Comparison of ENCODE assay signal across 8 cellular contexts in the genomic region with DNA sequence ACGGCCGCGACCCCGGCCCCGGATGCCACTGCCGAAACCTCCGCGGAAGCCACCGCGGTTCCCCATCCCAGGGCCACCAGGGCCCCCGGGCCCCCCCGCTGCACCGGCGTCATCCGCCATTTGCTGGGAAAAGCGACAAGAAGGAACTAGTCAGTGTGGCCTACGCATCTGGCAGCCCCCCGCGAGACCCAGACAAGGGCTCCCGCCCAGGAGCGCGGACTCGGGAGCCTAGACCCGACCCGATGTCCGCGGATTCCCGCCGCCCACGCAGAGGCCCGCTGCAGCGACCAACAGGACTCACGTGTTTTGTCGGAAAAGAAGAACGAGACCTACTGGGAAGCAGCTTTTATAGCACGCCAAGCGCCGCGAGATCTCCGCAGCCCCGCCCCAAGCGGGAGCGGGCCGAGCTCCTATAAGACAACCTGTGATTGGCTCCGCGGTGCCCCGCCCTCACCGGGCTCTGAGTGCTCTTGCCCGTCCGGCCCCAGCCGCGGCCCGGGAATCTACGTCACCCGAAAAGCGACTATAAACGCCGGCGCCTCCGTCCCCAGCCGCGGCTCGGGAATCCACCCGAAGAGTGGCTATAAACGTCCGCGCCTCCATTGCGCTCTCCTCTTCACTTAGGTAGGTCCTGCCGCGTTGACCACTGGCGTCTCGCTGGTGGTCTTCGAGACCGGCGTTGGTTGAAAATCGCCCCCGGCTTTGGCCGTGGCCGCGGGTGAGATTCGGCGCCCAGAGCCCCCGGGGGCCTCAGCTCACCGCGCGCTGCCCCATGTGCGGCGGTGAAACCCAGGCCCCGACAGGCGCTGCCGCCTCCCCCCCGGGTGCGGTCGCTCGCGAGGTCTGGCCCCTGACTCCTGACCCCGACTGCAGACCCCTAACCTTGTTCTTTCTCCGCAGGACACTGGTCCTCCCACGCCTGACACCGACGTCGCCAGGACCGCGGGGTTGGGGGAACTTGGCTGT. TPM values are rescaled to one million over a fixed set of nuclear protein-coding genes. Genes with fewer than 3 reads are reported as not detected.
A peak's percentile ranks its signal among the peaks of the same experiment; 100 is the strongest.
DNase-seq lines count a peak whose midpoint lies in the region; ATAC-seq and TF ChIP-seq lines count a peak whose summit lies in the region.

A gene (minus strand): TSS at position 321 of the 966 bp plus-strand sequence. CDS start 201 bp downstream, at position 120.

- peaks cover 40% of the 10 kb centered on the region for H3K4me1 ChIP-seq in CD8-positive, alpha-beta T cell (ENCODE audit: insufficient read depth, low read length)

- intact Hi-C loops in CD8-positive, alpha-beta T cell (cut with DNase I, micrococcal nuclease), result loop anchor here (1.0 to 10.0 kb wide), 8 partner anchors 8 to 550 kb away; a partner anchor contains a TSS

- no peaks in the 10 kb centered on the region for H3K9me3 Mint-ChIP-seq in CD8-positive, alpha-beta T cell

- peak within 1 kb of the TSS; percentile 94 for H3K4me3 Mint-ChIP-seq in CD8-positive, alpha-beta T cell

- CTCF ChIA-PET in CD8-positive, alpha-beta T cell (lab: Charles Lee), result interaction anchor here (1.3 kb wide), 1 partner anchor 22 kb away, joined by 5 read pairs; a partner anchor contains a TSS

- peaks cover 45% of the 10 kb centered on the region for H3K4me1 Mint-ChIP-seq in CD8-positive, alpha-beta T cell (ENCODE audit: low read depth)

- peak; percentile 89 for ATAC-seq in CD8-positive, alpha-beta T cell
- ATAC-seq in GM19468 (IDR thresholded peaks at IDR 0.05; ENCODE audit: extremely low read depth, unreplicated experiment), result peak; percentile 80

- peak within 1 kb of the TSS; percentile 99 for H3K27ac ChIP-seq in CD8-positive, alpha-beta T cell (ENCODE audit: low read depth, low read length)

- H3K27me3 ChIP-seq in CD8-positive, alpha-beta T cell (ENCODE audit: insufficient read depth, low read length), result no peaks in the 10 kb centered on the region

- no peak for TF ChIP-seq CTCF in CD8-positive, alpha-beta T cell (IDR thresholded peaks at IDR 0.05)

- POLR2A ChIA-PET in CD8-positive, alpha-beta T cell (lab: Charles Lee), result interaction anchor here (0.6 to 2.7 kb wide), 32 partner anchors 9 to 918 kb away, joined by 3 to 31 read pairs (median 4); a partner anchor contains a TSS

- no peaks in the 10 kb centered on the region for H3K27me3 Mint-ChIP-seq in CD8-positive, alpha-beta T cell (ENCODE audit: low read depth)

- peak within 1 kb of the TSS; percentile 99 for H3K4me3 ChIP-seq in CD8-positive, alpha-beta T cell (ENCODE audit: low read depth, low read length)

- H3K36me3 Mint-ChIP-seq in CD8-positive, alpha-beta T cell, result peaks cover 42% of the 10 kb centered on the region

- DNase-seq in CD8-positive, alpha-beta T cell, result peak; percentile 92 to 98 (median 98)
- peak; percentile 100 for DNase-seq in HT-29 (ENCODE audit: low spot score)
- DNase-seq in NK-92 treated with Interleukin-12 subunit alpha and Interleukin-12 subunit beta, amount 100 ng/mL, for 24 hours (lab: John Stamatoyannopoulos, UW), result peak; percentile 98
- DNase-seq in activated CD8-positive, alpha-beta memory T cell treated with anti-CD3 and anti-CD28 coated beads for 24 hours, result peak; percentile 99
- DNase-seq in effector CD4-positive, alpha-beta T cell, result peak; percentile 100
- peak; percentile 99 for DNase-seq in lung microvascular endothelial cell (ENCODE audit: low read depth in 2 of 2)
- DNase-seq in stimulated activated CD4-positive, alpha-beta T cell treated with anti-CD3 and anti-CD28 coated beads, TNF-alpha, amount 100 ng/mL, for 48 hours (ENCODE audit: low read depth in 3 of 3), result peak; percentile 95 to 98 (median 95)

- peak within 1 kb of the TSS; percentile 96 for H3K27ac Mint-ChIP-seq in CD8-positive, alpha-beta T cell

- H3K36me3 ChIP-seq in CD8-positive, alpha-beta T cell (ENCODE audit: insufficient read depth, low read length), result peaks cover 20% of the 10 kb centered on the region

- no peaks in the 10 kb centered on the region for H3K9me3 ChIP-seq in CD8-positive, alpha-beta T cell (ENCODE audit: low read length)

RNA-seq across cellular contexts. Expression of the gene that starts here (rescaled TPM):
- total RNA-seq in CD8-positive, alpha-beta T cell, result 1,000 to 10,000 TPM; 4,060 to 4,094 TPM
- 4,154 and 4,232 TPM in 2 replicates for total RNA-seq in HT-29 (2014; rRNA removed; shearing (Covaris generic))
- 2,011 and 3,024 TPM in 2 replicates for total RNA-seq in lung microvascular endothelial cell

Comparison
In these comparisons a context has a peak if more than half of its experiments do, and no peak if none do; other contexts are left out.
1. Peak in every context shown above with its lines: DNase-seq, ATAC-seq, H3K4me3 ChIP-seq and H3K27ac ChIP-seq.